1 cellular context compared by ENCODE assay signal in genomic region chr1:158037876-158038359, GRCh38.
TF ChIP-seq lines count a peak whose summit lies in the region.

No MANE protein-coding gene starts in this region.

TF ChIP-seq in HEK293, 187 proteins besides CTCF, POLR2A, EP300 and RAD21 (continued from another document):
- no peak for TF ChIP-seq ZBTB6 (tag by site-specific recombination; IDR thresholded peaks at IDR 0.05)
- TF ChIP-seq GFI1B (tag by site-specific recombination; IDR thresholded peaks at IDR 0.05): no peak
- TF ChIP-seq ZNF48 (tag by site-specific recombination; IDR thresholded peaks at IDR 0.05): no peak
- no peak for TF ChIP-seq ZBTB8A (tag by site-specific recombination; IDR thresholded peaks at IDR 0.05)
